In genomic region chr2:89213151-89213550, GRCh38 we compare ENCODE assay signal across 8 cellular contexts.
DNase-seq lines count a peak whose midpoint lies in the region; ATAC-seq and TF ChIP-seq lines count a peak whose summit lies in the region.
"Not testable (repeated sequence)": the region's sequence is repeated elsewhere in the genome, so short reads cannot be mapped to it uniquely, and the experiment has no call there.

No MANE protein-coding gene starts in this region.

- not testable (repeated sequence) for H3K9me3 Mint-ChIP-seq in activated B cell treated with CpG ODN at 0.5 μM for 24 hours; endothelial cell (ENCODE audit: unreplicated experiment)

- not testable (repeated sequence) for TF ChIP-seq POLR2A in sigmoid colon (IDR thresholded peaks at IDR 0.05)

- CTCF ChIA-PET in activated B cell treated with CpG ODN at 0.5 μM for 24 hours (lab: Charles Lee), result not testable (repeated sequence)

- not testable (repeated sequence) for H3K27ac ChIP-seq in sigmoid colon

- DNase-seq in AG09319 (ENCODE audit: extremely low read depth, low read depth); activated B cell treated with CpG ODN at 0.5 μM for 24 hours: not testable (repeated sequence)
- DNase-seq in NOMO-1 treated with DMSO at 0.1 percent for 48 hours (lab: John Stamatoyannopoulos, UW; ENCODE audit: unreplicated experiment), result peak; percentile 29
- peak; percentile 8 for DNase-seq in endothelial cell (ENCODE audit: low spot score)
- DNase-seq in iris pigment epithelial cell (ENCODE audit: low read depth), result peak; percentile 28
- peak; percentile 57 for DNase-seq in sigmoid colon

- not testable (repeated sequence) for H3K36me3 Mint-ChIP-seq in activated B cell treated with CpG ODN at 0.5 μM for 24 hours (ENCODE audit: low read depth); endothelial cell (ENCODE audit: low read depth, unreplicated experiment)

- POLR2A ChIA-PET in activated B cell treated with CpG ODN at 0.5 μM for 24 hours (lab: Charles Lee), result not testable (repeated sequence)

- WGBS in sigmoid colon, 2 donors, result 4 to 16% methylated on average over 3 of the region's 3 CpGs

- not testable (repeated sequence) for H3K27me3 ChIP-seq in sigmoid colon

- TF ChIP-seq EP300 in sigmoid colon (IDR thresholded peaks at IDR 0.05), result not testable (repeated sequence)

- not testable (repeated sequence) for H3K4me1 ChIP-seq in sigmoid colon

- not testable (repeated sequence) for H3K36me3 ChIP-seq in sigmoid colon

- peak; percentile 9 for TF ChIP-seq CTCF in AG09319 (IDR thresholded peaks at IDR 0.05; ENCODE audit: low read depth, low read length)
- TF ChIP-seq CTCF in activated B cell treated with CpG ODN at 0.5 μM for 24 hours (IDR thresholded peaks at IDR 0.05); endothelial cell (IDR thresholded peaks at IDR 0.05; ENCODE audit: unreplicated experiment); sigmoid colon (IDR thresholded peaks at IDR 0.05): not testable (repeated sequence)

- H3K9me3 ChIP-seq in sigmoid colon, result not testable (repeated sequence)

- H3K4me3 ChIP-seq in sigmoid colon, result not testable (repeated sequence)

- H3K4me3 Mint-ChIP-seq in activated B cell treated with CpG ODN at 0.5 μM for 24 hours; endothelial cell (ENCODE audit: unreplicated experiment): not testable (repeated sequence)

- H3K27ac Mint-ChIP-seq in activated B cell treated with CpG ODN at 0.5 μM for 24 hours; endothelial cell (ENCODE audit: unreplicated experiment): not testable (repeated sequence)

- H3K27me3 Mint-ChIP-seq in activated B cell treated with CpG ODN at 0.5 μM for 24 hours; endothelial cell (ENCODE audit: unreplicated experiment): not testable (repeated sequence)

- H3K4me1 Mint-ChIP-seq in activated B cell treated with CpG ODN at 0.5 μM for 24 hours, result peaks cover 21% of the 10 kb centered on the region
- H3K4me1 Mint-ChIP-seq in endothelial cell (ENCODE audit: unreplicated experiment), result not testable (repeated sequence)

- ATAC-seq in GM18907 (IDR thresholded peaks at IDR 0.05; ENCODE audit: unreplicated experiment) (peak; percentile 88), HG03103 (IDR thresholded peaks at IDR 0.05; ENCODE audit: low read depth, unreplicated experiment) (peak; percentile 84), activated B cell treated with CpG ODN at 0.5 μM for 24 hours (ENCODE audit: low read depth) (peak; percentile 82)

- intact Hi-C loops in activated B cell treated with CpG ODN at 0.5 μM for 24 hours (cut with micrococcal nuclease); sigmoid colon (cut with DNase I): not testable (repeated sequence)
